21 cellular contexts compared by ENCODE assay signal in the genomic region with DNA sequence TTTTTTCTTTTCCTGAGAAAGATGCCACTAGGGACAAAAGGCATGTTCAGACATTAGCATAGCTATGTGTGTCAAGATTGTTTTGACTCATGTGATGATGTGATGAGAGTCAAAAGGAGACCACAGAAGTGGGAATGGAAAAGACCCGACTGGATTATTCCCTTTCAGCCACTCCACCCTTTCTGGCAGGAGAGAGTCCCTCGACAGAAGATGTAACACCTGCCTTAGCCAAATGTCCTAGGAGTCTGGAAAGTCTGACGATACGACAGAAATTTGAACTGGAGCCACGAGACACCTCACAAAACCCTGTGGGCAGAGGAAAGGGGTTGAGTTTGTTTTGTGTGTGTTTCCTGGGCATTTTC.
DNase-seq lines count a peak whose midpoint lies in the region; ATAC-seq, FAIRE-seq and TF ChIP-seq lines count a peak whose summit lies in the region.
"Had no signal": no experiment of that assay in that cellular context is flagged by ENCODE, and none has a peak within 500 bp of the region (broad histone marks: within the 10 kb centered on the region; RNA-seq: fewer than 3 reads in every experiment).

No MANE protein-coding gene starts in this region.

- no peaks in the 10 kb centered on the region for H3K36me3 Mint-ChIP-seq in activated CD4-positive, alpha-beta memory T cell treated with anti-CD3 and anti-CD28 coated beads for 36 hours
- H3K36me3 Mint-ChIP-seq: activated naive CD8-positive, alpha-beta T cell treated with anti-CD3 and anti-CD28 coated beads, Interleukin-2, amount 10 ng/mL, durations not matched to agents 7 days and 5 days; stimulated activated effector memory CD8-positive, alpha-beta T cell treated with anti-CD3 and anti-CD28 coated beads, Interleukin-12 subunit alpha, Interleukin-12 subunit beta, amount 100 ng/mL, for 72 hours had no signal

- no peak overlapping the region for H3K4me3 Mint-ChIP-seq in activated CD4-positive, alpha-beta memory T cell treated with anti-CD3 and anti-CD28 coated beads for 36 hours
- H3K4me3 Mint-ChIP-seq: activated naive CD8-positive, alpha-beta T cell treated with anti-CD3 and anti-CD28 coated beads, Interleukin-2, amount 10 ng/mL, durations not matched to agents 7 days and 5 days; stimulated activated effector memory CD8-positive, alpha-beta T cell treated with anti-CD3 and anti-CD28 coated beads, Interleukin-12 subunit alpha, Interleukin-12 subunit beta, amount 100 ng/mL, for 72 hours had no signal

- in situ Hi-C loops in ACHN (cut with HindIII; ENCODE audit: low pct_ligation_motif_present, low pct_unique_long_range_greater_than_20kb, low sequenced_read_pairs), result no loop called here

- no peak for TF ChIP-seq POLR2A in breast epithelium (IDR thresholded peaks at IDR 0.05)

- H3K9me3 Mint-ChIP-seq in activated CD4-positive, alpha-beta memory T cell treated with anti-CD3 and anti-CD28 coated beads for 36 hours, result no peaks in the 10 kb centered on the region

- peak; percentile 86 for ATAC-seq in left ventricle myocardium superior
- ATAC-seq: K562; Panc1; stimulated activated effector memory CD8-positive, alpha-beta T cell treated with anti-CD3 and anti-CD28 coated beads, Interleukin-12 subunit alpha, Interleukin-12 subunit beta, amount 100 ng/mL, for 72 hours had no signal

- no peak overlapping the region for H2AFZ ChIP-seq in parathyroid adenoma

- H3K27ac ChIP-seq in breast epithelium (peak overlapping the region; percentile 60 to 78), parathyroid adenoma (peak overlapping the region; percentile 27)
- H3K27ac ChIP-seq: tibial artery had no signal

- H3K4me1 ChIP-seq in breast epithelium, result no peaks in the 10 kb centered on the region
- H3K4me1 ChIP-seq in parathyroid adenoma, result no peaks in the 10 kb centered on the region
- H3K4me1 ChIP-seq: tibial artery had no signal

- H3K36me3 ChIP-seq in breast epithelium, result no peaks in the 10 kb centered on the region
- H3K36me3 ChIP-seq in parathyroid adenoma (ENCODE audit: control insufficient read depth, insufficient read depth, low read length), result no peaks in the 10 kb centered on the region
- H3K36me3 ChIP-seq: tibial artery had no signal

- H3K79me2 ChIP-seq in parathyroid adenoma, result no peaks in the 10 kb centered on the region

- H3K9ac ChIP-seq in parathyroid adenoma, result no peak overlapping the region

- H3K9me3 ChIP-seq in breast epithelium (no peaks in the 10 kb centered on the region), parathyroid adenoma (ENCODE audit: control insufficient read depth, low read length) (no peaks in the 10 kb centered on the region)
- H3K9me3 ChIP-seq: tibial artery had no signal

- no peak for FAIRE-seq in urothelium cell line (lab: Jason Lieb, UNC)
- FAIRE-seq: islet of Langerhans, K562 had no signal

- no peaks in the 10 kb centered on the region for H3K27me3 Mint-ChIP-seq in activated CD4-positive, alpha-beta memory T cell treated with anti-CD3 and anti-CD28 coated beads for 36 hours
- H3K27me3 Mint-ChIP-seq: activated naive CD8-positive, alpha-beta T cell treated with anti-CD3 and anti-CD28 coated beads, Interleukin-2, amount 10 ng/mL, durations not matched to agents 7 days and 5 days had no signal

- DNase-seq in breast epithelium (ENCODE audit: low spot score in 2 of 2) (no peak), left ventricle myocardium superior (no peak), urothelium cell line (ENCODE audit: low spot score) (peak; percentile 26), SHP77 treated with DMSO at 0.1 percent for 48 hours (lab: John Stamatoyannopoulos, UW) (no peak), ACHN (no peak)
- no peak for DNase-seq in activated CD4-positive, alpha-beta memory T cell treated with anti-CD3 and anti-CD28 coated beads for 36 hours
- DNase-seq: activated CD4-positive, CD25-positive, alpha-beta regulatory T cell treated with anti-CD3 and anti-CD28 coated beads, Interleukin-2, amount 50 U/mL, for 72 hours; activated CD8-positive, alpha-beta memory T cell treated with anti-CD3 and anti-CD28 coated beads for 24 hours; activated naive CD8-positive, alpha-beta T cell treated with anti-CD3 and anti-CD28 coated beads, Interleukin-2, amount 10 ng/mL, durations not matched to agents 7 days and 5 days; activated T-cell treated with anti-CD3 and anti-CD28 coated beads, Interleukin-2, amount 50 U/mL, for 48 hours; central memory CD4-positive, alpha-beta T cell; EL; NCI-H1694; NCI-H2227 treated with DMSO at 0.1 percent for 48 hours; NCI-H82; tibial artery had no signal

- CTCF ChIA-PET in activated CD4-positive, alpha-beta memory T cell treated with anti-CD3 and anti-CD28 coated beads for 36 hours (lab: Charles Lee), result no interaction called here

- POLR2A ChIA-PET in activated CD4-positive, alpha-beta memory T cell treated with anti-CD3 and anti-CD28 coated beads for 36 hours (lab: Charles Lee), result no interaction called here

- H3K27me3 ChIP-seq in breast epithelium, result no peaks in the 10 kb centered on the region
- H3K27me3 ChIP-seq in parathyroid adenoma (ENCODE audit: control insufficient read depth, insufficient read depth, low read length), result no peaks in the 10 kb centered on the region
- H3K27me3 ChIP-seq: tibial artery had no signal

- intact Hi-C loops in breast epithelium (cut with DNase I; ENCODE audit: low total_unique reads), result no loop called here
- intact Hi-C loops in left ventricle myocardium superior (cut with micrococcal nuclease), result no loop called here
- intact Hi-C loops in activated CD4-positive, alpha-beta memory T cell treated with anti-CD3 and anti-CD28 coated beads for 36 hours (cut with micrococcal nuclease), result no loop called here

- no peaks in the 10 kb centered on the region for H3K4me1 Mint-ChIP-seq in activated CD4-positive, alpha-beta memory T cell treated with anti-CD3 and anti-CD28 coated beads for 36 hours (ENCODE audit: low read depth)
- H3K4me1 Mint-ChIP-seq: activated naive CD8-positive, alpha-beta T cell treated with anti-CD3 and anti-CD28 coated beads, Interleukin-2, amount 10 ng/mL, durations not matched to agents 7 days and 5 days; stimulated activated effector memory CD8-positive, alpha-beta T cell treated with anti-CD3 and anti-CD28 coated beads, Interleukin-12 subunit alpha, Interleukin-12 subunit beta, amount 100 ng/mL, for 72 hours had no signal

- H3K4me3 ChIP-seq in breast epithelium (no peak overlapping the region), parathyroid adenoma (ENCODE audit: low read depth, low read length) (no peak overlapping the region)
- H3K4me3 ChIP-seq: K562, tibial artery had no signal

- TF ChIP-seq CTCF in breast epithelium (IDR thresholded peaks at IDR 0.05) (no peak), parathyroid adenoma (IDR thresholded peaks at IDR 0.05) (no peak)

- no peak overlapping the region for H3K4me2 ChIP-seq in parathyroid adenoma (ENCODE audit: low read length)

- H3K27ac Mint-ChIP-seq in activated CD4-positive, alpha-beta memory T cell treated with anti-CD3 and anti-CD28 coated beads for 36 hours, result no peak overlapping the region
- H3K27ac Mint-ChIP-seq: activated naive CD8-positive, alpha-beta T cell treated with anti-CD3 and anti-CD28 coated beads, Interleukin-2, amount 10 ng/mL, durations not matched to agents 7 days and 5 days; stimulated activated effector memory CD8-positive, alpha-beta T cell treated with anti-CD3 and anti-CD28 coated beads, Interleukin-12 subunit alpha, Interleukin-12 subunit beta, amount 100 ng/mL, for 72 hours had no signal
